In the genomic region with DNA sequence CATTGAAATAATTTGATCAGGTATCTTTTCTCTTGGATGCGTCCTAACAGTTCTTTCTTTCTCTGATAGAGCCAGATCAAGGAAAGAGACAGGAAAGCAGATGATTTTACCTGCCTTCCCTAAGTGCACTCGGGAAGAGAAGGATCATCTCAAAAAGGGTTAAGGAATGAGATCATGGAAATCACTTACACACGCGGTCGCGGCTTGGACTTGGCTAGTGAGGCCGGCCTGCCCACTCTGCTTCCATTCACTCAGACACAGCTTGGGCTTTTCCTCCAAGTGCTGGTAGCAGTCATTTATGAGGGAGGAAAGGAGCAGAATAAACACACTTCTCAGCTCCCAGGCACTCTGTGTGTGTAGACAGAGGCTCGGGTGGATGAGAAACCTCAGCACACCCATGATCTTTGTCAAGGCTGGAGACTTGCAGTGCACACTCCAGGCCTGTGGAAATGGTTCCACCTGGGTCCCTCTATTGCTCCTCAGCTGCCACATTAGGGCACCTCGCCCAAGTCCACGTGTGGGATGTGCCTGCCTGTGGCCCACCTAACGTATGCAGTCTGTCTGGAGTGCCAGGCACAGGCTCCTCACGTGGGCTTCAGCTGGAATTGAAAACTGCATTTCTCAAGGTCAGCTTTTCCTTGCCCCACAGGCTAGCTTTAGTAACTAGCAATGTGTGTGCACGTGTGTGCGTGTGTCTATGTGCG, we compare ENCODE assay signal across 24 cellular contexts.
DNase-seq lines count a peak whose midpoint lies in the region; ATAC-seq and TF ChIP-seq lines count a peak whose summit lies in the region.
"Had no signal": no experiment of that assay in that cellular context is flagged by ENCODE, and none has a peak within 500 bp of the region (broad histone marks: within the 10 kb centered on the region; RNA-seq: fewer than 3 reads in every experiment).

No MANE protein-coding gene starts in this region.

- H4K8ac ChIP-seq in IMR-90 (ENCODE audit: low read depth in 2 of 2, low read length in 2 of 2), result no peak overlapping the region
- H4K8ac ChIP-seq in neuronal stem cell (ENCODE audit: low read depth, low read length), result no peak overlapping the region

- H3K27ac ChIP-seq in IMR-90 (ENCODE audit: insufficient read depth, low read length) (no peak overlapping the region), VCaP (peak overlapping the region; percentile 75), hepatocyte (peak overlapping the region; percentile 64), neuronal stem cell (replicated peaks; ENCODE audit: low read length) (peak overlapping the region; percentile 17)
- H3K27ac ChIP-seq: gastroesophageal sphincter, HL-60, neutrophil, SK-N-MC had no signal

- H2BK20ac ChIP-seq in IMR-90 (ENCODE audit: low read depth, low read length), result no peak overlapping the region

- CTCF ChIA-PET in IMR-90 (lab: Yijun Ruan, JAX), result no interaction called here

- TF ChIP-seq POLR2A in IMR-90 (IDR thresholded peaks at IDR 0.05; ENCODE audit: low read depth, low read length), result no peak

- dilution Hi-C loops in IMR-90 (cut with HindIII; ENCODE audit: low sequenced_read_pairs, unreplicated experiment), result no loop called here

- peaks cover 2% of the 10 kb centered on the region; the same call in 1 of the 2 replicates for H3K4me1 ChIP-seq in IMR-90 (ENCODE audit: control insufficient read depth, insufficient read depth, low read length)
- H3K4me1 ChIP-seq in hepatocyte (ENCODE audit: insufficient read depth), result peaks cover 6% of the 10 kb centered on the region
- H3K4me1 ChIP-seq in neuronal stem cell (ENCODE audit: control insufficient read depth in 2 of 2, insufficient read depth in 1 of 2, low read depth in 1 of 2, low read length in 2 of 2), result peaks cover 39 to 44% of the 10 kb centered on the region in 2 donors

- H3K9ac ChIP-seq in IMR-90 (ENCODE audit: low read depth, low read length) (no peak overlapping the region), neuronal stem cell (ENCODE audit: low read depth, low read length, poor library complexity) (no peak overlapping the region)

- no peak overlapping the region for H2BK12ac ChIP-seq in neuronal stem cell (ENCODE audit: low read length)

- no peak overlapping the region for H3K4me2 ChIP-seq in IMR-90 (ENCODE audit: low read depth, low read length)
- H3K4me2 ChIP-seq in hepatocyte, result peak overlapping the region; percentile 74
- H3K4me2 ChIP-seq in neuronal stem cell (ENCODE audit: insufficient read depth, low read length, poor library complexity, severe bottlenecking), result no peak overlapping the region

- H3K4ac ChIP-seq in IMR-90 (ENCODE audit: low read depth, low read length) (no peak overlapping the region), neuronal stem cell (ENCODE audit: low read length) (no peak overlapping the region)

- H3K9me3 ChIP-seq in IMR-90 (ENCODE audit: control insufficient read depth, insufficient read depth, low read length), result peaks cover 4% of the 10 kb centered on the region
- no peaks in the 10 kb centered on the region for H3K9me3 ChIP-seq in hepatocyte (ENCODE audit: low read depth)
- H3K9me3 ChIP-seq in neuronal stem cell (replicated peaks in 1 of 2; ENCODE audit: control insufficient read depth in 2 of 2, insufficient read depth in 1 of 2, low read depth in 1 of 2, low read length in 2 of 2), result peaks cover 0 to 9% of the 10 kb centered on the region in 2 donors
- H3K9me3 ChIP-seq: gastroesophageal sphincter, neutrophil had no signal

- no peak overlapping the region for H4K5ac ChIP-seq in IMR-90 (ENCODE audit: low read depth, low read length)

- no peak overlapping the region for H2BK120ac ChIP-seq in IMR-90 (ENCODE audit: low read depth, low read length)
- H2BK120ac ChIP-seq in neuronal stem cell (ENCODE audit: low read depth, low read length), result no peak overlapping the region

- TF ChIP-seq CTCF in IMR-90 (conservative IDR thresholded peaks at IDR 0.05; ENCODE audit: low read depth, low read length) (no peak), VCaP (conservative IDR thresholded peaks at IDR 0.05) (no peak), hepatocyte (IDR thresholded peaks at IDR 0.05; ENCODE audit: poor library complexity) (no peak)

- no peak overlapping the region for H3K56ac ChIP-seq in IMR-90 (ENCODE audit: extremely low read depth, insufficient read depth, low read length)

- no peaks in the 10 kb centered on the region for H3K9me1 ChIP-seq in IMR-90 (ENCODE audit: insufficient read depth, low read length)

- H2BK15ac ChIP-seq in IMR-90 (ENCODE audit: low read depth, low read length) (no peak overlapping the region), neuronal stem cell (ENCODE audit: low read length) (no peak overlapping the region)

- in situ Hi-C loops in IMR-90 (cut with MboI; ENCODE audit: low sequenced_read_pairs), result no loop called here

- WGBS in IMR-90 (ENCODE audit: extremely low coverage in 2 of 2, insufficient read length in 1 of 2), 2 experiments, result 77% methylated on average over 3 of the region's 15 CpGs; no CpG with 5 or more reads in 1 of the 2 experiments
- WGBS in hepatocyte (ENCODE audit: low lambda C conversion rate, missing lambda C conversion rate), result 63% methylated on average over 15 of the region's 15 CpGs
- WGBS in neuronal stem cell (ENCODE audit: extremely low coverage in 2 of 2, insufficient read length in 2 of 2, insufficient replicate concordance in 1 of 2), 2 donors, result no CpG with 5 or more reads among the region's 15 CpGs

- H3K27me3 ChIP-seq in IMR-90 (ENCODE audit: control insufficient read depth, insufficient read depth, low read length) (no peaks in the 10 kb centered on the region), hepatocyte (peaks cover 11% of the 10 kb centered on the region), neuronal stem cell (ENCODE audit: control insufficient read depth in 3 of 3, insufficient read depth in 3 of 3, low read depth in 1 of 3, low read length in 3 of 3) (no peaks in the 10 kb centered on the region)

- H2AK9ac ChIP-seq in IMR-90 (replicated peaks; ENCODE audit: low read depth, low read length, poor library complexity), result no peak overlapping the region

- BruUV-seq in IMR-90 (replicated peaks; lab: Mats Ljungman, UMichigan), result no TSS peak

- TF ChIP-seq RAD21 in IMR-90 (IDR thresholded peaks at IDR 0.05; ENCODE audit: low read length), result no peak

- peak overlapping the region; percentile 45 for H2AFZ ChIP-seq in IMR-90 (replicated peaks; ENCODE audit: low read length, poor library complexity)
- H2AFZ ChIP-seq in hepatocyte, result no peak overlapping the region
- H2AFZ ChIP-seq in neuronal stem cell (ENCODE audit: low read length), result peak overlapping the region; percentile 86

- intact Hi-C loops in IMR-90 (cut with micrococcal nuclease), result no loop called here

- ATAC-seq in IMR-90 (ENCODE audit: low read depth) (no peak), GM18520 (IDR thresholded peaks at IDR 0.05; ENCODE audit: unreplicated experiment) (no peak)
- ATAC-seq: activated CD8-positive, alpha-beta T cell treated with anti-CD3 and anti-CD28 coated beads for 36 hours; esophagus mucosa; gastroesophageal sphincter; left lobe of liver had no signal

- POLR2A ChIA-PET in IMR-90 (lab: Charles Lee; ENCODE audit: unreplicated experiment), result no interaction called here

- DNase-seq in IMR-90 (no peak), hepatocyte (ENCODE audit: low spot score) (no peak), neuronal stem cell (ENCODE audit: low spot score) (no peak), SW 1271 (lab: John Stamatoyannopoulos, UW) (no peak), NCI-H1436 (lab: John Stamatoyannopoulos, UW) (no peak)
- DNase-seq: activated B cell treated with CpG ODN at 0.5 μM for 24 hours; activated CD8-positive, alpha-beta T cell treated with anti-CD3 and anti-CD28 coated beads for 36 hours; activated naive CD4-positive, alpha-beta T cell treated with anti-CD3 and anti-CD28 coated beads for 36 hours; activated T-cell treated with anti-CD3 and anti-CD28 coated beads, Interleukin-2, amount 50 U/mL, for 24 hours; cerebellar nuclear complex; DMS 273 treated with DMSO at 0.1 percent for 48 hours; effector CD4-positive, alpha-beta T cell; GF-D8; NCI-H446 treated with DMSO at 0.1 percent for 48 hours; RPMI8226; stimulated activated CD4-positive, alpha-beta T cell treated with anti-CD3 and anti-CD28 coated beads, Interleukin-12 subunit alpha, Interleukin-12 subunit beta, amount 100 ng/mL, for 4 hours had no signal

- H3K18ac ChIP-seq in IMR-90 (ENCODE audit: low read depth, low read length), result no peak overlapping the region
- peak overlapping the region; percentile 68 for H3K18ac ChIP-seq in neuronal stem cell (ENCODE audit: low read length)

- H3K4me3 ChIP-seq in IMR-90 (ENCODE audit: insufficient read depth, low read depth, low read length) (no peak overlapping the region), hepatocyte (no peak overlapping the region), neuronal stem cell (ENCODE audit: low read length in 2 of 2) (no peak overlapping the region)
- H3K4me3 ChIP-seq: gastroesophageal sphincter had no signal

- H2AK5ac ChIP-seq in IMR-90 (ENCODE audit: low read depth, low read length) (no peak overlapping the region), neuronal stem cell (ENCODE audit: low read depth, low read length) (peak overlapping the region; percentile 49)

- no peak overlapping the region for H3K14ac ChIP-seq in IMR-90 (replicated peaks; ENCODE audit: low read depth, low read length)
- H3K14ac ChIP-seq in neuronal stem cell (ENCODE audit: low read length), result no peak overlapping the region

- H2BK5ac ChIP-seq in IMR-90 (ENCODE audit: low read depth, low read length, poor library complexity, severe bottlenecking) (no peak overlapping the region), neuronal stem cell (ENCODE audit: low read length) (peak overlapping the region; percentile 83)

- H3K79me1 ChIP-seq in IMR-90 (ENCODE audit: low read depth in 1 of 2, low read length in 2 of 2) (no peaks in the 10 kb centered on the region), neuronal stem cell (ENCODE audit: low read depth, low read length) (no peaks in the 10 kb centered on the region)

- no peaks in the 10 kb centered on the region for H3K79me2 ChIP-seq in hepatocyte

- H4K91ac ChIP-seq in IMR-90 (ENCODE audit: insufficient read depth, low read depth, low read length) (no peak overlapping the region), neuronal stem cell (ENCODE audit: low read depth, low read length, poor library complexity) (peak overlapping the region; percentile 13)

- H3K9me2 ChIP-seq in hepatocyte (replicated peaks; ENCODE audit: insufficient read depth), result no peaks in the 10 kb centered on the region

- H3K36me3 ChIP-seq in IMR-90 (ENCODE audit: control insufficient read depth, insufficient read depth, low read length), result no peaks in the 10 kb centered on the region
- no peaks in the 10 kb centered on the region for H3K36me3 ChIP-seq in hepatocyte (replicated peaks; ENCODE audit: insufficient read depth, low read depth)
- H3K36me3 ChIP-seq in neuronal stem cell (replicated peaks in 1 of 2; ENCODE audit: control insufficient read depth in 2 of 2, insufficient read depth in 2 of 2, low read length in 2 of 2), result no peaks in the 10 kb centered on the region
- H3K36me3 ChIP-seq: gastroesophageal sphincter, neutrophil had no signal

- H3K23ac ChIP-seq in IMR-90 (ENCODE audit: low read depth, low read length) (no peak overlapping the region), neuronal stem cell (ENCODE audit: low read depth, low read length, poor library complexity) (no peak overlapping the region)

- H4K20me1 ChIP-seq in IMR-90 (ENCODE audit: insufficient read depth, low read length) (no peaks in the 10 kb centered on the region), hepatocyte (ENCODE audit: insufficient read depth, poor library complexity, severe bottlenecking) (no peaks in the 10 kb centered on the region)
